Comparison of ENCODE assay signal across 20 cellular contexts in genomic region chr7:388023-388355, GRCh38.
"Had no signal": no experiment of that assay in that cellular context is flagged by ENCODE, and none has a peak within 500 bp of the region (broad histone marks: within the 10 kb centered on the region; RNA-seq: fewer than 3 reads in every experiment).

No MANE protein-coding gene starts in this region.

- H3K9me3 ChIP-seq: adrenal gland, prostate gland had no signal

- H3K27ac ChIP-seq: adrenal gland, dorsolateral prefrontal cortex, epithelial cell of prostate, gastroesophageal sphincter, prostate gland, thoracic aorta, upper lobe of left lung had no signal

- DNase-seq: activated CD4-positive, alpha-beta T cell treated with anti-CD3 and anti-CD28 coated beads, Interleukin-2, amount 10 ng/mL, durations not matched to agents 24 days and 14 days; activated CD8-positive, alpha-beta T cell treated with anti-CD3 and anti-CD28 coated beads, Interleukin-2, amount 10 ng/mL, durations not matched to agents 7 days and 5 days; mesendoderm; naive B cell; occipital lobe; stimulated activated CD4-positive, alpha-beta T cell treated with anti-CD3 and anti-CD28 coated beads, Interleukin-4, amount 100 ng/mL, for 1 hour; stimulated activated naive CD4-positive, alpha-beta T cell; T-helper 2 cell had no signal

- H3K36me3 ChIP-seq: adrenal gland, gastroesophageal sphincter, prostate gland, spleen, thoracic aorta, upper lobe of left lung had no signal

- H3K4me1 ChIP-seq: adrenal gland, gastroesophageal sphincter, prostate gland had no signal

- H3K27me3 ChIP-seq: adrenal gland, dorsolateral prefrontal cortex, gastroesophageal sphincter, spleen, upper lobe of left lung had no signal

- FAIRE-seq: astrocyte, colon had no signal

- ATAC-seq: activated CD4-positive, CD25-positive, alpha-beta regulatory T cell treated with anti-CD3 and anti-CD28 coated beads, Interleukin-2, amount 50 U/mL, for 24 hours; activated CD8-positive, alpha-beta T cell treated with anti-CD3 and anti-CD28 coated beads, Interleukin-2, amount 10 ng/mL, durations not matched to agents 7 days and 5 days; gastroesophageal sphincter; left colon had no signal

- H3K4me3 ChIP-seq: adrenal gland, dorsolateral prefrontal cortex, gastroesophageal sphincter, prostate gland, spleen, thoracic aorta, upper lobe of left lung had no signal
